In the genomic region with DNA sequence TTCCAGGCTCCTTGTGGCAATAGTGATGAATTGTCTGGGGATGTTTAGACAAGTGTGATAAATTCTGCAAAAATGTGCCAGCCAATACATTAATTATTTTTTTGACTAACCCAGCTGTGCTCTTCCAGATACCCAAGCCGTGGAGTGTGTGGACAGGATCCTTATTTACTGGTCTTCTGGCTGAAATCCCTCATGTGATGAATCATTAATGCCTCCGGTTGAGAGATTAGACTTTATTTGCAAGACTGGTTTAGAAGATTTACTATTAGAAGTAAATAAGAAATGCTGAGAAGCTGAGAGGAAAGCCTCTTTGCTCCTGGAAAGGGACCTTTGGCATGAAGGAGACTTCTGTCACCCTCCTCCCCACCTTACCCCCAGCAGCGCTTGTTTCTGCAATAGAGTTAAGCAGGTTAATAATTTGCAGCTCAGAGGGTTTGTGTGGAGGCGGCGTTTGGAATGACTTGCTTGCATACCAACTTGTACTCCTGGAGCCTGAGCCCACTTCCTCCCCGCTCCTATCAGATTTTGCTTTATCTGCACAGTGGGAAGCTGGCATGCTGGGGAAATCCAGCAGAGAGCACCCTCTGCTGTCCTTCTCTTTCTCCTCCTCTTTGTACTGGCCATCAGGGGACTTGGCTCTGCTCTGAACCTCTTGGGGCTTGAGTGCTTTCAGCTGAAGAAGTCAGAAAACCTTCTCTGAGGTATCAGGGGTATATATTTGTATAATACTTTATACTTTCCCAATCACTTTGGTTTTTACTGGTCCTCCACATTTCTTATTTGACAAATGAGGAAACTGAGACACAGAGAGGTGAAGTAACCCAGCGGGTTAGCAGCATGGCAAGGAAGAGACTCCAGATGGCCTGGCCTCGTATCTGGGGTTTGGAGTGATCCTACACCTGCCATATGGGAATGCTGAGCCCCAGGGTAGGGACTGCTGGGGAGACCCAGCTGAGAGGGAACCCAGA, we compare ENCODE assay signal across 8 cellular contexts. TPM values are rescaled to one million over a fixed set of nuclear protein-coding genes. Genes with fewer than 3 reads are reported as not detected.
A peak's percentile ranks its signal among the peaks of the same experiment; 100 is the strongest.
DNase-seq lines count a peak whose midpoint lies in the region; ATAC-seq and TF ChIP-seq lines count a peak whose summit lies in the region.

No MANE protein-coding gene starts in this region.

- ATAC-seq in HG03432 (IDR thresholded peaks at IDR 0.05; ENCODE audit: unreplicated experiment), result no peak
- no peak for ATAC-seq in GM19395 (IDR thresholded peaks at IDR 0.05; ENCODE audit: unreplicated experiment)

- peak; percentile 48 for TF ChIP-seq CTCF in GM10266 (IDR thresholded peaks at IDR 0.05; ENCODE audit: control insufficient read depth, insufficient read depth, low read depth, missing control alignments)

- DNase-seq in A172 (ENCODE audit: low spot score) (peak; percentile 96), GM10266 (ENCODE audit: extremely low spot score) (peak; percentile 13), NCI-H82 (lab: John Stamatoyannopoulos, UW) (peak; percentile 77), dedifferentiated amniotic fluid mesenchymal stem cell (ENCODE audit: extremely low spot score) (peak; percentile 58), medulla oblongata (ENCODE audit: extremely low spot score) (peak; percentile 85)
- DNase-seq in stimulated activated CD4-positive, alpha-beta T cell treated with anti-CD3 and anti-CD28 coated beads, Interleukin-1b, Interleukin-23, amount 100 ng/mL, for 48 hours, result no peak

RNA-seq across cellular contexts. Expression of a gene that starts 16.3 kb away (rescaled TPM):
- 0.24 and 1.2 TPM in 2 replicates for total RNA-seq in A172 (2014; rRNA removed; shearing (Covaris generic))
